ENCODE assay signal across 18 cellular contexts in genomic region chr2:117948585-117948984, GRCh38.
DNase-seq lines count a peak whose midpoint lies in the region; ATAC-seq and TF ChIP-seq lines count a peak whose summit lies in the region.
"Had no signal": no experiment of that assay in that cellular context is flagged by ENCODE, and none has a peak within 500 bp of the region (broad histone marks: within the 10 kb centered on the region; RNA-seq: fewer than 3 reads in every experiment).

No MANE protein-coding gene starts in this region.

- no peak overlapping the region for H2AFZ ChIP-seq in GM23338

- no peaks in the 10 kb centered on the region for H3F3A ChIP-seq in GM23338 (replicated peaks; ENCODE audit: low read depth)

- H3K4me1 Mint-ChIP-seq in GM23338 = no peaks in the 10 kb centered on the region
- H3K4me1 Mint-ChIP-seq: IgD-negative memory B cell had no signal

- no peak for TF ChIP-seq CTCF in GM23338 (conservative IDR thresholded peaks at IDR 0.05; ENCODE audit: low read depth in 2 of 2)

- DNase-seq in NCI-H748 (lab: John Stamatoyannopoulos, UW; ENCODE audit: unreplicated experiment) = peak; percentile 9
- DNase-seq in NCI-H748 treated with DMSO at 0.1 percent for 48 hours (lab: John Stamatoyannopoulos, UW) = no peak
- DNase-seq in NCI-H1417 treated with DMSO at 0.1 percent for 48 hours (lab: John Stamatoyannopoulos, UW) = peak; percentile 48
- peak; percentile 9 for DNase-seq in germinal center (ENCODE audit: low spot score)
- DNase-seq in retina = peak; percentile 36
- DNase-seq in GM23338 (ENCODE audit: low spot score) = no peak
- no peak for DNase-seq in cerebellar cortex (ENCODE audit: low spot score)
- DNase-seq: AML-193, GDM1, MV-4-11, NCI-H1436, NCI-H2029 treated with DMSO at 0.1 percent for 48 hours, NCI-H774, OCI-M1, SJCRH30 had no signal

- no peaks in the 10 kb centered on the region for H3K4me1 ChIP-seq in GM23338 (ENCODE audit: insufficient read depth)
- H3K4me1 ChIP-seq: SJCRH30 had no signal

- no peaks in the 10 kb centered on the region for H3K27me3 Mint-ChIP-seq in GM23338 (ENCODE audit: insufficient read depth, low read depth, poor library complexity)
- H3K27me3 Mint-ChIP-seq: IgD-negative memory B cell had no signal

- H3K4me3 Mint-ChIP-seq in GM23338 = no peak overlapping the region
- H3K4me3 Mint-ChIP-seq: IgD-negative memory B cell had no signal

- H3K36me3 Mint-ChIP-seq in GM23338 (ENCODE audit: low read depth) = peaks cover 30% of the 10 kb centered on the region; the same call in 2 of the 3 replicates

- no peaks in the 10 kb centered on the region for H3K9me2 ChIP-seq in GM23338 (ENCODE audit: insufficient read depth)

- H4K20me1 ChIP-seq in GM23338 (replicated peaks; ENCODE audit: insufficient read depth) = no peaks in the 10 kb centered on the region; the same call in none of the 2 replicates

- H3K27ac Mint-ChIP-seq in GM23338 = no peak overlapping the region
- H3K27ac Mint-ChIP-seq: IgD-negative memory B cell had no signal

- H3K9me3 Mint-ChIP-seq in GM23338 = no peaks in the 10 kb centered on the region
- H3K9me3 Mint-ChIP-seq: IgD-negative memory B cell had no signal

- H3K36me3 ChIP-seq in GM23338 (ENCODE audit: insufficient read depth) = peaks cover 15% of the 10 kb centered on the region

- H3K79me2 ChIP-seq in GM23338 (replicated peaks; ENCODE audit: insufficient read depth) = no peaks in the 10 kb centered on the region

- no peak for ATAC-seq in GM23338
- ATAC-seq in HG03469 (IDR thresholded peaks at IDR 0.05; ENCODE audit: unreplicated experiment) = no peak

- H3K4me3 ChIP-seq in GM23338 = no peak overlapping the region
- H3K4me3 ChIP-seq: SJCRH30 had no signal

- no peak overlapping the region for H3K4me2 ChIP-seq in GM23338

- H3K27ac ChIP-seq in GM23338 (ENCODE audit: low read depth) = no peak overlapping the region
- H3K27ac ChIP-seq: C4-2B, SJCRH30 had no signal

- no peaks in the 10 kb centered on the region for H3K27me3 ChIP-seq in GM23338 (ENCODE audit: insufficient read depth)
- H3K27me3 ChIP-seq: SJCRH30 had no signal

TF ChIP-seq in GM23338, 12 proteins besides CTCF, POLR2A, EP300 and RAD21:
- no peak for TF ChIP-seq NANOG (IDR thresholded peaks at IDR 0.05; ENCODE audit: borderline replicate concordance)
- no peak for TF ChIP-seq ETS1 (IDR thresholded peaks at IDR 0.05)
- no peak for TF ChIP-seq EZH2 (IDR thresholded peaks at IDR 0.05; ENCODE audit: low read depth, unreplicated experiment)
- TF ChIP-seq CREB1 (CRISPR knock-in tag; IDR thresholded peaks at IDR 0.05; ENCODE audit: low read depth) = no peak
- TF ChIP-seq ZNF331 (CRISPR knock-in tag; IDR thresholded peaks at IDR 0.05; ENCODE audit: low read depth) = no peak
- TF ChIP-seq JUNB (IDR thresholded peaks at IDR 0.05; ENCODE audit: unreplicated experiment) = no peak
- no peak for TF ChIP-seq EZH2phosphoT487 (IDR thresholded peaks at IDR 0.05; ENCODE audit: unreplicated experiment)
- TF ChIP-seq ZNF114 (CRISPR knock-in tag; IDR thresholded peaks at IDR 0.05) = no peak
- TF ChIP-seq POLR2AphosphoS5 (IDR thresholded peaks at IDR 0.05; ENCODE audit: low read depth) = no peak
- no peak for TF ChIP-seq STAT1 (IDR thresholded peaks at IDR 0.05; ENCODE audit: unreplicated experiment)
- TF ChIP-seq ZNF462 (CRISPR knock-in tag; IDR thresholded peaks at IDR 0.05) = no peak
- TF ChIP-seq REST (IDR thresholded peaks at IDR 0.05; ENCODE audit: unreplicated experiment) = no peak
TF ChIP-seq in GM23338: peak in this region for 0.

Comparison
In these comparisons a context has a peak if more than half of its experiments do, and no peak if none do; other contexts are left out.
1. DNase-seq: peak in NCI-H748 (single experiment), NCI-H1417 treated with DMSO at 0.1 percent for 48 hours (single experiment), germinal center (single experiment) and retina (single experiment); none in NCI-H748 treated with DMSO at 0.1 percent for 48 hours (single experiment), GM23338 (single experiment) and cerebellar cortex (single experiment).